Comparison of ENCODE assay signal across 10 cellular contexts in genomic region chr19:9498183-9498902, GRCh38. TPM values are rescaled to one million over a fixed set of nuclear protein-coding genes. Genes with fewer than 3 reads are reported as not detected.
DNase-seq lines count a peak whose midpoint lies in the region; ATAC-seq, FAIRE-seq and TF ChIP-seq lines count a peak whose summit lies in the region.
"Had no signal": no experiment of that assay in that cellular context is flagged by ENCODE, and none has a peak within 500 bp of the region (broad histone marks: within the 10 kb centered on the region; RNA-seq: fewer than 3 reads in every experiment).

Gene ZNF560 (minus strand): TSS chr19:9498616. CDS start chr19:9475313, 23,303 bp downstream.

- H3K18ac ChIP-seq in H1 (ENCODE audit: extremely low read depth, low read length) = no peak within 1 kb of the TSS

- no peak within 1 kb of the TSS for H2BK120ac ChIP-seq in H1 (replicated peaks; ENCODE audit: low read depth, low read length)

- H3K27ac Mint-ChIP-seq in activated CD8-positive, alpha-beta memory T cell treated with anti-CD3 and anti-CD28 coated beads, Interleukin-2, amount 10 ng/mL, durations not matched to agents 7 days and 5 days = peak within 1 kb of the TSS; percentile 43
- no peak within 1 kb of the TSS for H3K27ac Mint-ChIP-seq in Calu3 (ENCODE audit: unreplicated experiment)
- H3K27ac Mint-ChIP-seq: IgD-negative memory B cell had no signal

- no peak within 1 kb of the TSS for H3K56ac ChIP-seq in H1 (replicated peaks; ENCODE audit: insufficient read length, low read depth, low read length)

- no peak within 1 kb of the TSS for H2BK15ac ChIP-seq in H1 (ENCODE audit: low read length)

- no peaks in the 10 kb centered on the region for H3K23me2 ChIP-seq in H1 (ENCODE audit: low read depth, low read length)

- no peak within 1 kb of the TSS for H2AK5ac ChIP-seq in H1 (ENCODE audit: low read depth, low read length)

- no peak within 1 kb of the TSS for H3K4ac ChIP-seq in H1 (replicated peaks; ENCODE audit: insufficient read length, low read depth, low read length)

- FAIRE-seq in H1 (lab: Jason Lieb, UNC) = no peak

- 86% methylated on average over 40 of the region's 44 CpGs; no CpG with 5 or more reads in 1 of the 2 experiments for WGBS in H1 (ENCODE audit: extremely low coverage in 1 of 2, insufficient coverage in 1 of 2, insufficient read length in 1 of 2, insufficient replicate concordance in 2 of 2, low coverage in 1 of 2, low lambda C conversion rate in 2 of 2, missing lambda C conversion rate in 1 of 2), 2 experiments

- no peak for TF ChIP-seq EP300 in H1 (IDR thresholded peaks at IDR 0.05; ENCODE audit: borderline replicate concordance in 1 of 2, low read depth in 2 of 2, low read length in 2 of 2)

- no peak within 1 kb of the TSS for H3K4me2 ChIP-seq in H1 (ENCODE audit: insufficient read depth in 1 of 2, low read depth in 2 of 2, low read length in 2 of 2)
- H3K4me2 ChIP-seq in skeletal muscle satellite cell (ENCODE audit: low read length) = peak within 1 kb of the TSS; percentile 77

- H3K4me3 Mint-ChIP-seq in activated CD8-positive, alpha-beta memory T cell treated with anti-CD3 and anti-CD28 coated beads, Interleukin-2, amount 10 ng/mL, durations not matched to agents 7 days and 5 days = peak within 1 kb of the TSS; percentile 61
- H3K4me3 Mint-ChIP-seq in Calu3 (ENCODE audit: low read depth, unreplicated experiment) = no peak within 1 kb of the TSS

- no peaks in the 10 kb centered on the region for H4K20me1 ChIP-seq in H1 (replicated peaks in 1 of 2; ENCODE audit: control insufficient read depth in 1 of 2, insufficient read depth in 2 of 2, low read length in 2 of 2)

- peaks cover 30 to 57% of the 10 kb centered on the region in 2 experiments for H3K9me3 ChIP-seq in H1 (ENCODE audit: insufficient read depth in 2 of 2, low read depth in 1 of 2, low read length in 1 of 2)
- no peaks in the 10 kb centered on the region for H3K9me3 ChIP-seq in skeletal muscle satellite cell (replicated peaks; ENCODE audit: low read length)

- H2BK20ac ChIP-seq in H1 (ENCODE audit: low read length) = no peak within 1 kb of the TSS

- no peaks in the 10 kb centered on the region for H3K36me3 ChIP-seq in H1 (ENCODE audit: control insufficient read depth in 2 of 4, insufficient read depth in 4 of 4, low read length in 3 of 4)
- no peaks in the 10 kb centered on the region for H3K36me3 ChIP-seq in skeletal muscle satellite cell (ENCODE audit: insufficient read depth, low read length)

- H3K9me3 Mint-ChIP-seq in activated CD8-positive, alpha-beta memory T cell treated with anti-CD3 and anti-CD28 coated beads, Interleukin-2, amount 10 ng/mL, durations not matched to agents 7 days and 5 days (ENCODE audit: low read depth) = peaks cover 15% of the 10 kb centered on the region
- H3K9me3 Mint-ChIP-seq in Calu3 (ENCODE audit: low read depth, unreplicated experiment) = no peaks in the 10 kb centered on the region

- H2BK5ac ChIP-seq in H1 (ENCODE audit: low read depth, low read length) = no peak within 1 kb of the TSS

- H3K9ac ChIP-seq in H1 (replicated peaks in 1 of 4; ENCODE audit: extremely low read depth in 1 of 4, low read depth in 3 of 4, low read length in 3 of 4) = no peak within 1 kb of the TSS
- peak within 1 kb of the TSS; percentile 46 for H3K9ac ChIP-seq in skeletal muscle satellite cell (ENCODE audit: low read depth, low read length)

- H4K5ac ChIP-seq in H1 (ENCODE audit: insufficient read length, low read depth, low read length) = no peak within 1 kb of the TSS

- H3K27ac ChIP-seq in H1 (ENCODE audit: low read depth, low read length) = no peak within 1 kb of the TSS

- no peak within 1 kb of the TSS for H3K23ac ChIP-seq in H1 (ENCODE audit: insufficient read length)

- no peak within 1 kb of the TSS for H4K91ac ChIP-seq in H1 (replicated peaks; ENCODE audit: insufficient read length, low read length)

- ATAC-seq in activated CD8-positive, alpha-beta memory T cell treated with anti-CD3 and anti-CD28 coated beads, Interleukin-2, amount 10 ng/mL, durations not matched to agents 7 days and 5 days = no peak
- ATAC-seq in GM21786 (IDR thresholded peaks at IDR 0.05; ENCODE audit: unreplicated experiment) = no peak

- peak; percentile 41 for DNase-seq in activated CD8-positive, alpha-beta memory T cell treated with anti-CD3 and anti-CD28 coated beads, Interleukin-2, amount 10 ng/mL, durations not matched to agents 7 days and 5 days
- DNase-seq in activated CD8-positive, alpha-beta memory T cell treated with anti-CD3 and anti-CD28 coated beads, Interleukin-2, amount 50 U/mL, for 4 hours = no peak
- DNase-seq in OCI-M1 (lab: John Stamatoyannopoulos, UW) (peak; percentile 96), H1 (ENCODE audit: low read depth in 1 of 2, low spot score in 2 of 2) (peak in 1 of 2 experiments; percentile 49), NCI-H187 treated with DMSO at 0.1 percent for 48 hours (lab: John Stamatoyannopoulos, UW) (no peak), Calu3 (no peak)

- H2BK12ac ChIP-seq in H1 (ENCODE audit: low read depth, low read length) = no peak within 1 kb of the TSS

- H3K4me3 ChIP-seq in H1 (ENCODE audit: extremely low read depth in 1 of 4, insufficient read depth in 2 of 4, low read depth in 3 of 4, low read length in 4 of 4) (no peak within 1 kb of the TSS), skeletal muscle satellite cell (ENCODE audit: low read length) (peak within 1 kb of the TSS; percentile 68)
- H3K4me3 ChIP-seq: lung had no signal

- no peaks in the 10 kb centered on the region for H3K79me1 ChIP-seq in H1 (ENCODE audit: low read depth, low read length)

- intact Hi-C loops in Calu3 (cut with micrococcal nuclease; ENCODE audit: unreplicated experiment) = no loop called here

- peaks cover 10% of the 10 kb centered on the region for H3K36me3 Mint-ChIP-seq in activated CD8-positive, alpha-beta memory T cell treated with anti-CD3 and anti-CD28 coated beads, Interleukin-2, amount 10 ng/mL, durations not matched to agents 7 days and 5 days
- H3K36me3 Mint-ChIP-seq in Calu3 (ENCODE audit: insufficient read depth, unreplicated experiment) = no peaks in the 10 kb centered on the region

- no peaks in the 10 kb centered on the region for H3K4me1 ChIP-seq in H1 (replicated peaks in 1 of 4; ENCODE audit: control insufficient read depth in 3 of 4, insufficient read depth in 4 of 4, low read length in 3 of 4)
- H3K4me1 ChIP-seq in skeletal muscle satellite cell (ENCODE audit: control insufficient read depth, insufficient read depth, low read length) = no peaks in the 10 kb centered on the region

- POLR2A ChIA-PET in H1 (lab: Charles Lee; ENCODE audit: partially characterized antibody) = no interaction called here

- peak in 1 of 2 experiments; percentile 12; a peak in 1 of 4 replicates for TF ChIP-seq RAD21 in H1 (IDR thresholded peaks at IDR 0.05 in 1 of 2, conservative IDR thresholded peaks at IDR 0.05 in 1 of 2; ENCODE audit: low read depth in 2 of 2, low read length in 2 of 2)

- H3K27me3 ChIP-seq in H1 (replicated peaks in 1 of 4; ENCODE audit: control insufficient read depth in 3 of 4, extremely low read depth in 1 of 4, insufficient read depth in 3 of 4, low read length in 3 of 4) (no peaks in the 10 kb centered on the region), skeletal muscle satellite cell (ENCODE audit: control insufficient read depth, insufficient read depth, low read length) (no peaks in the 10 kb centered on the region)

- TF ChIP-seq CTCF in H1 (IDR thresholded peaks at IDR 0.05; ENCODE audit: control extremely low read depth in 1 of 3, insufficient read depth in 1 of 3, low read depth in 1 of 3, low read length in 3 of 3) = peak in 2 of 3 experiments; percentile 6 to 31; a peak in 1 of 4 replicates
- no peak for TF ChIP-seq CTCF in Calu3 (IDR thresholded peaks at IDR 0.05; ENCODE audit: unreplicated experiment)

- no peaks in the 10 kb centered on the region for H3K79me2 ChIP-seq in H1 (ENCODE audit: control insufficient read depth in 1 of 2, insufficient read depth in 2 of 2, low read length in 2 of 2)

- CTCF ChIA-PET in activated CD8-positive, alpha-beta memory T cell treated with anti-CD3 and anti-CD28 coated beads, Interleukin-2, amount 10 ng/mL, durations not matched to agents 7 days and 5 days (lab: Charles Lee) = no interaction called here
- CTCF ChIA-PET in H1 (lab: Charles Lee; ENCODE audit: partially characterized antibody) (interaction anchor here (1.2 to 1.6 kb wide), 2 partner anchors 51 to 298 kb away, joined by 3 read pairs; no protein-coding TSS in a partner anchor), Calu3 (lab: Charles Lee) (no interaction called here)

- H4K8ac ChIP-seq in H1 (ENCODE audit: extremely low read depth, insufficient read depth, low read length) = no peak within 1 kb of the TSS

- no peak within 1 kb of the TSS for H2AFZ ChIP-seq in H1 (ENCODE audit: low read length)

- BruUV-seq in Calu3 (replicated peaks; lab: Mats Ljungman, UMichigan) = no TSS peak

- H3K4me1 Mint-ChIP-seq in activated CD8-positive, alpha-beta memory T cell treated with anti-CD3 and anti-CD28 coated beads, Interleukin-2, amount 10 ng/mL, durations not matched to agents 7 days and 5 days = peaks cover 9% of the 10 kb centered on the region
- H3K4me1 Mint-ChIP-seq in Calu3 (ENCODE audit: low read depth, unreplicated experiment) = no peaks in the 10 kb centered on the region
- H3K4me1 Mint-ChIP-seq: IgD-negative memory B cell had no signal

- no peak within 1 kb of the TSS for H3K14ac ChIP-seq in H1 (ENCODE audit: insufficient read length)

- TF ChIP-seq POLR2A in H1 (IDR thresholded peaks at IDR 0.05; ENCODE audit: control extremely low read depth in 1 of 2, low read depth in 2 of 2, low read length in 2 of 2) = no peak

- H3K27me3 Mint-ChIP-seq in activated CD8-positive, alpha-beta memory T cell treated with anti-CD3 and anti-CD28 coated beads, Interleukin-2, amount 10 ng/mL, durations not matched to agents 7 days and 5 days = no peaks in the 10 kb centered on the region
- H3K27me3 Mint-ChIP-seq in Calu3 (ENCODE audit: unreplicated experiment) = no peaks in the 10 kb centered on the region
- H3K27me3 Mint-ChIP-seq: IgD-negative memory B cell had no signal

TF ChIP-seq in H1, 55 proteins besides CTCF, POLR2A, EP300 and RAD21:
- no peak for TF ChIP-seq RBBP5 (IDR thresholded peaks at IDR 0.05; ENCODE audit: borderline replicate concordance, low read depth, low read length)

RNA-seq across cellular contexts. Expression of gene ZNF560, which starts in this region (rescaled TPM):
- total RNA-seq in activated CD8-positive, alpha-beta memory T cell treated with anti-CD3 and anti-CD28 coated beads, Interleukin-2, amount 10 ng/mL, durations not matched to agents 7 days and 5 days = not detected
- total RNA-seq in H1 (2021; fragmentation: NEBNext Ultra II Directional; extraction: Animal tissue kit (Norgen Biotek cat#: 25700)) = not detected in 2 replicates
- 0.02 TPM in 1 of 2 replicates, not detected in the other for polyA plus RNA-seq in H1 (2011; rRNA removed)
- polyA plus RNA-seq in H1 (2011; cell fraction: cytosol; rRNA removed) = not detected
- not detected for polyA plus RNA-seq in H1 (2011; cell fraction: nucleus; rRNA removed)
- polyA plus RNA-seq in H1 (2012, experiment 1 of 2) = not detected in 4 replicates
- not detected for polyA plus RNA-seq in H1 (2012, experiment 2 of 2)
- 0.20 TPM for polyA plus RNA-seq in H1 (2013, experiment 1 of 2)
- polyA plus RNA-seq in H1 (2013, experiment 2 of 2) = 0.26 TPM
- polyA minus RNA-seq in H1 (2011; rRNA and poly(A)+ RNA removed) = not detected in 2 replicates
- not detected for polyA minus RNA-seq in H1 (2011; cell fraction: cytosol; rRNA and poly(A)+ RNA removed)
- not detected for polyA minus RNA-seq in H1 (2011; cell fraction: nucleus; rRNA and poly(A)+ RNA removed)
- total RNA-seq in skeletal muscle satellite cell (2012; rRNA removed) = under 0.01 and 1.0 TPM in 2 replicates
- not detected in 2 replicates for total RNA-seq in Calu3 (2022)
- total RNA-seq: lung had no signal
- polyA plus RNA-seq: IgD-negative memory B cell had no signal

Comparison
In these comparisons a context has a peak if more than half of its experiments do, and no peak if none do; other contexts are left out.
1. Peak in DNase-seq in activated CD8-positive, alpha-beta memory T cell treated with anti-CD3 and anti-CD28 coated beads, Interleukin-2, amount 10 ng/mL, durations not matched to agents 7 days and 5 days; RNA of the gene not detected or under 1 TPM.